ENCODE assay signal across 16 cellular contexts in the genomic region with DNA sequence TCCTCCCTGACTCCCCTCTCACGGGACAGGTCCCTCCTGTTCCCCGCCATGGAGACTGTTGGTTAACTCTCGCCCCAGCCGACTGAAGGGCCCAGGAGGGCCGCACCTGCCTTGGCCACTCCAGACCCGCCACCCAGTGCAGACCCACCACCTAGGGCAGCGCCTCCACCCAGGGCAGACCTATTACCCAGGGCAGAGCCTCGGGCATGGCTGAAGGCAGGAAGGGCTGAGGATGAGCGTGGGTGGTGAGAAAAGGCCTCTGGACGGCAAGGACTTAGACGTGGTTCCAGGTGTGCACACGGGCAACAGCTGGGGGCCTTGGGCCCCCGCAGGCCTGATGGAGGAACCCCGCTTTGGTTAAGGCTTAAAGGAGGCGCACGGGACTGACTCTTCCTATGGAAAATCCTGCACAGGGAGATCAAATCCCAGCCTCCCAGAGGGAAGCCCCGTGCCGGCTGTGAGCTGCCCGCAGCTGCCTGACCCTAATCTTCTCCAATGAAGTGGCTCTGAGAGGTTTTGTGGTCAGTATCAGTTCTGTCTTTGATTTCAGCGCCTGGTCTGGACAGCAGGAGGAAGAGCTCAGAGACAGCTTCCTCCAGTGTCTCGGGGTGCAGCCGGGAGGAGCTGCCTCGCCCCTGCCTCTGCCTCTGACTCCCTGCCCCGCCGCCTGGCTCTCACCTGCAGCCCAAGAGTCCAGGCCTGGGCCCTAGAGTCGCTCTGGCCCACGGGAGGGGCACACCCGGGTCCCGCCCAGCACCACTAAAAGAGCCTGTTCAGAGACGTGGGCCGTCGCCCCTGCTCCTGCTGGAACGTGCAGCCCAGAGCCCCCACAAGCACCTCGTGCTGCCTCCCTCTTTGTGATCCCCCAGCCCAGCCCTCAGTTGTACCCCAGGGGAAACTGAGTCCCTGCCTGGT. TPM values are rescaled to one million over a fixed set of nuclear protein-coding genes. Genes with fewer than 3 reads are reported as not detected.
A peak's percentile ranks its signal among the peaks of the same experiment; 100 is the strongest.
DNase-seq lines count a peak whose midpoint lies in the region; ATAC-seq, FAIRE-seq and TF ChIP-seq lines count a peak whose summit lies in the region.
"Had no signal": no experiment of that assay in that cellular context is flagged by ENCODE, and none has a peak within 500 bp of the region (broad histone marks: within the 10 kb centered on the region; RNA-seq: fewer than 3 reads in every experiment).

No MANE protein-coding gene starts in this region.

- DNase-seq in right cardiac atrium: peak in 2 of 3 donors; percentile 41 to 57
- no peak for DNase-seq in cardiac septum (ENCODE audit: low spot score)
- DNase-seq in MV-4-11 (lab: John Stamatoyannopoulos, UW): peak; percentile 61
- DNase-seq in K562 (ENCODE audit: extremely low read depth in 1 of 4, low spot score in 3 of 4): no peak
- no peak for DNase-seq in D721Med (ENCODE audit: insufficient read length, low spot score)
- no peak for DNase-seq in NCI-H1092 treated with DMSO at 0.1 percent for 48 hours (lab: John Stamatoyannopoulos, UW)
- DNase-seq: ACHN; Calu3; CD4-positive, alpha-beta T cell; DMS79 had no signal

- H2AFZ ChIP-seq in K562 (ENCODE audit: low read depth, low read length): no peak overlapping the region

- 53% methylated on average over 34 of the region's 34 CpGs for WGBS in right cardiac atrium
- under 1% methylated on average over 32 of the region's 34 CpGs for WGBS in K562 (ENCODE audit: insufficient coverage, low coverage, missing lambda C conversion rate)

- TF ChIP-seq CTCF in K562 (IDR thresholded peaks at IDR 0.05 in 2 of 3, conservative IDR thresholded peaks at IDR 0.05 in 1 of 3; ENCODE audit: insufficient read depth in 2 of 3, low read depth in 1 of 3, low read length in 3 of 3) (no peak), D721Med (IDR thresholded peaks at IDR 0.05; ENCODE audit: insufficient read depth, missing control alignments) (no peak)

- TF ChIP-seq RAD21 in K562 (CRISPR knock-in tag; conservative IDR thresholded peaks at IDR 0.05 in 1 of 2, IDR thresholded peaks at IDR 0.05 in 1 of 2): no peak

- H3K79me2 ChIP-seq in K562 (ENCODE audit: control insufficient read depth, insufficient read depth, low read length): no peaks in the 10 kb centered on the region

- H3K4me3 ChIP-seq in right cardiac atrium (ENCODE audit: low read length) (no peak overlapping the region), K562 (no peak overlapping the region)
- H3K4me3 ChIP-seq: BLaER1 treated with 17β-estradiol and CSF1 and Interleukin-3, amounts not matched to agents 10 nM and 100 nM; GM12878 had no signal

- H3K27ac ChIP-seq in right cardiac atrium (ENCODE audit: low read length) (no peak overlapping the region), K562 (ENCODE audit: extremely low read depth, low read depth, low read length) (no peak overlapping the region)
- H3K27ac ChIP-seq: BLaER1 treated with 17β-estradiol and CSF1 and Interleukin-3, amounts not matched to agents 10 nM and 100 nM had no signal

- H3K9me1 ChIP-seq in K562 (ENCODE audit: control insufficient read depth, insufficient read depth, low read length): no peaks in the 10 kb centered on the region

- no peak overlapping the region for H3K9ac ChIP-seq in K562 (ENCODE audit: insufficient read depth in 1 of 2, low read depth in 2 of 2, low read length in 2 of 2)
- H3K9ac ChIP-seq: BLaER1 treated with 17β-estradiol and CSF1 and Interleukin-3, amounts not matched to agents 10 nM and 100 nM had no signal

- H3K4me2 ChIP-seq in K562 (ENCODE audit: insufficient read depth, low read length): no peak overlapping the region
- H3K4me2 ChIP-seq: BLaER1 treated with 17β-estradiol and CSF1 and Interleukin-3, amounts not matched to agents 10 nM and 100 nM had no signal

- in situ Hi-C loops in K562 (cut with MboI): no loop called here

- FAIRE-seq in K562 (lab: Jason Lieb, UNC) (no peak), D721Med (lab: Jason Lieb, UNC) (no peak)
- FAIRE-seq: GM12878, GM18507 had no signal

- H3K9me3 ChIP-seq in right cardiac atrium (ENCODE audit: control insufficient read depth, low read length): no peaks in the 10 kb centered on the region
- H3K9me3 ChIP-seq in K562 (replicated peaks; ENCODE audit: control insufficient read depth, insufficient read depth, low read depth, low read length): no peaks in the 10 kb centered on the region
- H3K9me3 ChIP-seq: BLaER1 treated with 17β-estradiol and CSF1 and Interleukin-3, amounts not matched to agents 10 nM and 100 nM had no signal

- intact Hi-C loops in right cardiac atrium (cut with DNase I) (no loop called here), cardiac septum (cut with DNase I) (loop anchor here (10.0 kb wide), 1 partner anchor 318 kb away; no protein-coding TSS in a partner anchor), K562 (cut with micrococcal nuclease) (no loop called here)

- POLR2A ChIA-PET in K562 (lab: Yijun Ruan, JAX): interaction anchor here (0.6 to 0.7 kb wide), 2 partner anchors 9 to 597 kb away, joined by 3 read pairs; no protein-coding TSS in a partner anchor

- H3K4me1 ChIP-seq in right cardiac atrium (ENCODE audit: control insufficient read depth, insufficient read depth, low read length) (no peaks in the 10 kb centered on the region), K562 (replicated peaks in 1 of 2; ENCODE audit: control insufficient read depth in 2 of 2, insufficient read depth in 2 of 2, low read length in 2 of 2) (peaks cover 0 to 4% of the 10 kb centered on the region in 2 experiments; a peak in 2 of 5 replicates)

- H4K20me1 ChIP-seq in K562 (replicated peaks; ENCODE audit: control insufficient read depth, insufficient read depth, low read length): peaks cover 11% of the 10 kb centered on the region; the same call in 1 of the 2 replicates

- no peak for TF ChIP-seq POLR2A in K562 (conservative IDR thresholded peaks at IDR 0.05)

- H3K36me3 ChIP-seq in K562 (ENCODE audit: control insufficient read depth, insufficient read depth, low read length): no peaks in the 10 kb centered on the region
- H3K36me3 ChIP-seq: BLaER1 treated with 17β-estradiol and CSF1 and Interleukin-3, amounts not matched to agents 10 nM and 100 nM had no signal

- CTCF ChIA-PET in K562 (lab: Yijun Ruan, JAX; ENCODE audit: low intra/inter-chr PET ratio): no interaction called here

- H3K27me3 ChIP-seq in right cardiac atrium (ENCODE audit: control insufficient read depth, insufficient read depth) (no peaks in the 10 kb centered on the region), K562 (ENCODE audit: control insufficient read depth in 2 of 2, insufficient read depth in 2 of 2, low read length in 2 of 2) (peaks cover 6 to 79% of the 10 kb centered on the region in 2 experiments; a peak in 4 of 5 replicates)

- no TSS peak for BruUV-seq in K562 (replicated peaks; lab: Mats Ljungman, UMichigan)

- TF ChIP-seq EP300 in K562 (IDR thresholded peaks at IDR 0.05; ENCODE audit: low read length): no peak

- ATAC-seq in right cardiac atrium (peak in 1 of 2 donors; percentile 7), K562 (peak; percentile 41; the same call in 1 of the 3 replicates), HG02852 (IDR thresholded peaks at IDR 0.05; ENCODE audit: unreplicated experiment) (no peak)
- ATAC-seq: GM12878 had no signal

TF ChIP-seq in K562, 482 proteins besides CTCF, POLR2A, EP300 and RAD21 (continues in another document):
- TF ChIP-seq ZBTB1 (CRISPR knock-in tag; IDR thresholded peaks at IDR 0.05; ENCODE audit: borderline replicate concordance, low read depth) (no peak), EGR1 (conservative IDR thresholded peaks at IDR 0.05) (no peak), ZNF764 (CRISPR knock-in tag; IDR thresholded peaks at IDR 0.05; ENCODE audit: low read depth) (no peak), KLF6 (CRISPR knock-in tag; IDR thresholded peaks at IDR 0.05; ENCODE audit: borderline replicate concordance) (no peak), FOXJ3 (CRISPR knock-in tag; IDR thresholded peaks at IDR 0.05) (no peak), ZNF668 (CRISPR knock-in tag; IDR thresholded peaks at IDR 0.05) (no peak), ZNF184 (CRISPR knock-in tag; IDR thresholded peaks at IDR 0.05) (no peak)
- TF ChIP-seq, protein P1, sequence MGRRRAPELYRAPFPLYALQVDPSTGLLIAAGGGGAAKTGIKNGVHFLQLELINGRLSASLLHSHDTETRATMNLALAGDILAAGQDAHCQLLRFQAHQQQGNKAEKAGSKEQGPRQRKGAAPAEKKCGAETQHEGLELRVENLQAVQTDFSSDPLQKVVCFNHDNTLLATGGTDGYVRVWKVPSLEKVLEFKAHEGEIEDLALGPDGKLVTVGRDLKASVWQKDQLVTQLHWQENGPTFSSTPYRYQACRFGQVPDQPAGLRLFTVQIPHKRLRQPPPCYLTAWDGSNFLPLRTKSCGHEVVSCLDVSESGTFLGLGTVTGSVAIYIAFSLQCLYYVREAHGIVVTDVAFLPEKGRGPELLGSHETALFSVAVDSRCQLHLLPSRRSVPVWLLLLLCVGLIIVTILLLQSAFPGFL (CRISPR knock-in tag; IDR thresholded peaks at IDR 0.05): no peak

RNA-seq across cellular contexts. Expression of a gene that starts 12.1 kb away (rescaled TPM):
- total RNA-seq in right cardiac atrium (under 1 TPM in 3 of 4 donors, not detected in 1; 0.17 to 0.54 (median 0.38) TPM), cardiac septum (0.16 TPM), K562 (2014; rRNA removed) (not detected in 2 replicates), K562 (2014; rRNA removed; fragmentation: Illumina TruSeq; extraction: Trizol) (not detected in 2 replicates), K562 (2015; rRNA removed; fragmentation: Illumina TruSeq; extraction: Trizol) (not detected in 2 replicates), K562 (2021) (0.02 TPM in 1 of 2 replicates, not detected in the other)
- polyA plus RNA-seq in right cardiac atrium (0.02 TPM), K562 (2011; rRNA removed) (not detected in 2 replicates), K562 (2014; fragmentation: Illumina TruSeq; extraction: Trizol) (not detected in 2 replicates), K562 (2014; fragmentation: Nextera tagmentation; extraction: Ambion mirVana) (not detected), K562 (2014; rRNA removed) (not detected in 2 replicates)
- total RNA-seq in K562 (2011; cell fraction: chromatin; rRNA removed; ENCODE audit: low replicate concordance): not detected in 2 replicates
- total RNA-seq in K562 (2011; cell fraction: nucleolus; rRNA removed): not detected in 2 replicates
- total RNA-seq in K562 (2011; cell fraction: nucleoplasm; rRNA removed): not detected in 2 replicates
- polyA plus RNA-seq in K562 (2011; cell fraction: cytosol; rRNA removed): not detected in 2 replicates
- not detected in 2 replicates for polyA plus RNA-seq in K562 (2011; cell fraction: nucleus; rRNA removed)
- not detected in 2 replicates for polyA plus RNA-seq in K562 (2012)
- polyA minus RNA-seq in K562 (2011; rRNA and poly(A)+ RNA removed): not detected in 2 replicates
- not detected in 2 replicates for polyA minus RNA-seq in K562 (2011; cell fraction: cytosol; rRNA and poly(A)+ RNA removed)
- not detected in 2 replicates for polyA minus RNA-seq in K562 (2011; cell fraction: nucleus; rRNA and poly(A)+ RNA removed)
- total RNA-seq: Calu3; CD4-positive, alpha-beta T cell; H4; HT1080 had no signal

Comparison
In these comparisons a context has a peak if more than half of its experiments do, and no peak if none do; other contexts are left out.
1. DNase-seq: peak in right cardiac atrium (2 of 3) and MV-4-11 (single experiment); none in cardiac septum (single experiment), K562 (0 of 4), D721Med (single experiment) and NCI-H1092 treated with DMSO at 0.1 percent for 48 hours (single experiment).